In the genomic region with DNA sequence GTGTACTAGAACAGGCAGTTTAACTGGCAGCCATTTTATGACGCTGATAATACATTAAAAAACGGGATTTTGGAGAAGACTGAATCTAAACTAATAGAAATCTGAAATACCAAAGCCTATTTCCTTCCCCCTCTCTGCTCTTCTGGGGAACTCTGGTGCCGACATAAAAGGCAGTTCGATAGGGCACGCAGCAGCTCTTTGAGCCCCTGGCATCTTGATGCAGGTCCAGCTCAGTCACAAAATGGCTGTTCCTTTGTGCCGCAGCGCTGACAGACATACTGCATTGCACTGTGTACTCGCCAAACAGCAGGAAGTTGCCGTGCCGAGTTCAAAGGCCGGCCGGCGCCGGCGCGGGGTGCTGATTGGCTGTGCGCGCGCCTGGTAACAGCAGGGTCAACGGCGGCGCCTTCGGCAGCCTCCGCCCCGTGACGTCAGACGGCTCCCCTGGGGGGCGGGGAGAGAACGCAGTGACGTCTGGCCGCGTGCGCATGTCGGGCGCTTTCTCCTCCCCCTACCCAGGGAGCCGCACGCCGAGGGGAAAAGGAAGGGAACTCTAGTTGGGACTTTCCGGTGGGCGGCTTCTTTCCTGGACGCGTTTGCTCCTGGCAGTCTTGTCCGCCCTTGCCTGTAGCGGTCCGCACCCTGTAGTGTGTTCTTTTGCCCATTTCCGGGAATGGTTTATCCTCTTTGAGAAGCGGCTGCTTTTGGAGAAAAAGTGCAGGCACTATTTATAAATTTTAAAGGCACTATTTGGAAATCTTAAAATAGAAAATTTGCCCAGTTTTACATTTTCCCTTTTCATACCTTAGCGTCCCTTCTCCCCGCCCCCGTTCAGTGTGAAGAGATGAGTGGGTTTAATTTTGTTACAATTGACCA, we compare ENCODE assay signal across 1 cellular context.
TF ChIP-seq lines count a peak whose summit lies in the region.

No MANE protein-coding gene starts in this region.

TF ChIP-seq in WTC11, 78 proteins besides CTCF, POLR2A, EP300 and RAD21 (continued from another document and continues in another):
- TF ChIP-seq, protein P1, sequence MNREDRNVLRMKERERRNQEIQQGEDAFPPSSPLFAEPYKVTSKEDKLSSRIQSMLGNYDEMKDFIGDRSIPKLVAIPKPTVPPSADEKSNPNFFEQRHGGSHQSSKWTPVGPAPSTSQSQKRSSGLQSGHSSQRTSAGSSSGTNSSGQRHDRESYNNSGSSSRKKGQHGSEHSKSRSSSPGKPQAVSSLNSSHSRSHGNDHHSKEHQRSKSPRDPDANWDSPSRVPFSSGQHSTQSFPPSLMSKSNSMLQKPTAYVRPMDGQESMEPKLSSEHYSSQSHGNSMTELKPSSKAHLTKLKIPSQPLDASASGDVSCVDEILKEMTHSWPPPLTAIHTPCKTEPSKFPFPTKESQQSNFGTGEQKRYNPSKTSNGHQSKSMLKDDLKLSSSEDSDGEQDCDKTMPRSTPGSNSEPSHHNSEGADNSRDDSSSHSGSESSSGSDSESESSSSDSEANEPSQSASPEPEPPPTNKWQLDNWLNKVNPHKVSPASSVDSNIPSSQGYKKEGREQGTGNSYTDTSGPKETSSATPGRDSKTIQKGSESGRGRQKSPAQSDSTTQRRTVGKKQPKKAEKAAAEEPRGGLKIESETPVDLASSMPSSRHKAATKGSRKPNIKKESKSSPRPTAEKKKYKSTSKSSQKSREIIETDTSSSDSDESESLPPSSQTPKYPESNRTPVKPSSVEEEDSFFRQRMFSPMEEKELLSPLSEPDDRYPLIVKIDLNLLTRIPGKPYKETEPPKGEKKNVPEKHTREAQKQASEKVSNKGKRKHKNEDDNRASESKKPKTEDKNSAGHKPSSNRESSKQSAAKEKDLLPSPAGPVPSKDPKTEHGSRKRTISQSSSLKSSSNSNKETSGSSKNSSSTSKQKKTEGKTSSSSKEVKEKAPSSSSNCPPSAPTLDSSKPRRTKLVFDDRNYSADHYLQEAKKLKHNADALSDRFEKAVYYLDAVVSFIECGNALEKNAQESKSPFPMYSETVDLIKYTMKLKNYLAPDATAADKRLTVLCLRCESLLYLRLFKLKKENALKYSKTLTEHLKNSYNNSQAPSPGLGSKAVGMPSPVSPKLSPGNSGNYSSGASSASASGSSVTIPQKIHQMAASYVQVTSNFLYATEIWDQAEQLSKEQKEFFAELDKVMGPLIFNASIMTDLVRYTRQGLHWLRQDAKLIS (CRISPR knock-in tag; IDR thresholded peaks at IDR 0.05; ENCODE audit: borderline replicate concordance), result peak; percentile 94
- TF ChIP-seq, protein P2, sequence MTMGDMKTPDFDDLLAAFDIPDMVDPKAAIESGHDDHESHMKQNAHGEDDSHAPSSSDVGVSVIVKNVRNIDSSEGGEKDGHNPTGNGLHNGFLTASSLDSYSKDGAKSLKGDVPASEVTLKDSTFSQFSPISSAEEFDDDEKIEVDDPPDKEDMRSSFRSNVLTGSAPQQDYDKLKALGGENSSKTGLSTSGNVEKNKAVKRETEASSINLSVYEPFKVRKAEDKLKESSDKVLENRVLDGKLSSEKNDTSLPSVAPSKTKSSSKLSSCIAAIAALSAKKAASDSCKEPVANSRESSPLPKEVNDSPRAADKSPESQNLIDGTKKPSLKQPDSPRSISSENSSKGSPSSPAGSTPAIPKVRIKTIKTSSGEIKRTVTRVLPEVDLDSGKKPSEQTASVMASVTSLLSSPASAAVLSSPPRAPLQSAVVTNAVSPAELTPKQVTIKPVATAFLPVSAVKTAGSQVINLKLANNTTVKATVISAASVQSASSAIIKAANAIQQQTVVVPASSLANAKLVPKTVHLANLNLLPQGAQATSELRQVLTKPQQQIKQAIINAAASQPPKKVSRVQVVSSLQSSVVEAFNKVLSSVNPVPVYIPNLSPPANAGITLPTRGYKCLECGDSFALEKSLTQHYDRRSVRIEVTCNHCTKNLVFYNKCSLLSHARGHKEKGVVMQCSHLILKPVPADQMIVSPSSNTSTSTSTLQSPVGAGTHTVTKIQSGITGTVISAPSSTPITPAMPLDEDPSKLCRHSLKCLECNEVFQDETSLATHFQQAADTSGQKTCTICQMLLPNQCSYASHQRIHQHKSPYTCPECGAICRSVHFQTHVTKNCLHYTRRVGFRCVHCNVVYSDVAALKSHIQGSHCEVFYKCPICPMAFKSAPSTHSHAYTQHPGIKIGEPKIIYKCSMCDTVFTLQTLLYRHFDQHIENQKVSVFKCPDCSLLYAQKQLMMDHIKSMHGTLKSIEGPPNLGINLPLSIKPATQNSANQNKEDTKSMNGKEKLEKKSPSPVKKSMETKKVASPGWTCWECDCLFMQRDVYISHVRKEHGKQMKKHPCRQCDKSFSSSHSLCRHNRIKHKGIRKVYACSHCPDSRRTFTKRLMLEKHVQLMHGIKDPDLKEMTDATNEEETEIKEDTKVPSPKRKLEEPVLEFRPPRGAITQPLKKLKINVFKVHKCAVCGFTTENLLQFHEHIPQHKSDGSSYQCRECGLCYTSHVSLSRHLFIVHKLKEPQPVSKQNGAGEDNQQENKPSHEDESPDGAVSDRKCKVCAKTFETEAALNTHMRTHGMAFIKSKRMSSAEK (CRISPR knock-in tag; IDR thresholded peaks at IDR 0.05; ENCODE audit: borderline replicate concordance), result peak; percentile 83
- TF ChIP-seq, protein P3, sequence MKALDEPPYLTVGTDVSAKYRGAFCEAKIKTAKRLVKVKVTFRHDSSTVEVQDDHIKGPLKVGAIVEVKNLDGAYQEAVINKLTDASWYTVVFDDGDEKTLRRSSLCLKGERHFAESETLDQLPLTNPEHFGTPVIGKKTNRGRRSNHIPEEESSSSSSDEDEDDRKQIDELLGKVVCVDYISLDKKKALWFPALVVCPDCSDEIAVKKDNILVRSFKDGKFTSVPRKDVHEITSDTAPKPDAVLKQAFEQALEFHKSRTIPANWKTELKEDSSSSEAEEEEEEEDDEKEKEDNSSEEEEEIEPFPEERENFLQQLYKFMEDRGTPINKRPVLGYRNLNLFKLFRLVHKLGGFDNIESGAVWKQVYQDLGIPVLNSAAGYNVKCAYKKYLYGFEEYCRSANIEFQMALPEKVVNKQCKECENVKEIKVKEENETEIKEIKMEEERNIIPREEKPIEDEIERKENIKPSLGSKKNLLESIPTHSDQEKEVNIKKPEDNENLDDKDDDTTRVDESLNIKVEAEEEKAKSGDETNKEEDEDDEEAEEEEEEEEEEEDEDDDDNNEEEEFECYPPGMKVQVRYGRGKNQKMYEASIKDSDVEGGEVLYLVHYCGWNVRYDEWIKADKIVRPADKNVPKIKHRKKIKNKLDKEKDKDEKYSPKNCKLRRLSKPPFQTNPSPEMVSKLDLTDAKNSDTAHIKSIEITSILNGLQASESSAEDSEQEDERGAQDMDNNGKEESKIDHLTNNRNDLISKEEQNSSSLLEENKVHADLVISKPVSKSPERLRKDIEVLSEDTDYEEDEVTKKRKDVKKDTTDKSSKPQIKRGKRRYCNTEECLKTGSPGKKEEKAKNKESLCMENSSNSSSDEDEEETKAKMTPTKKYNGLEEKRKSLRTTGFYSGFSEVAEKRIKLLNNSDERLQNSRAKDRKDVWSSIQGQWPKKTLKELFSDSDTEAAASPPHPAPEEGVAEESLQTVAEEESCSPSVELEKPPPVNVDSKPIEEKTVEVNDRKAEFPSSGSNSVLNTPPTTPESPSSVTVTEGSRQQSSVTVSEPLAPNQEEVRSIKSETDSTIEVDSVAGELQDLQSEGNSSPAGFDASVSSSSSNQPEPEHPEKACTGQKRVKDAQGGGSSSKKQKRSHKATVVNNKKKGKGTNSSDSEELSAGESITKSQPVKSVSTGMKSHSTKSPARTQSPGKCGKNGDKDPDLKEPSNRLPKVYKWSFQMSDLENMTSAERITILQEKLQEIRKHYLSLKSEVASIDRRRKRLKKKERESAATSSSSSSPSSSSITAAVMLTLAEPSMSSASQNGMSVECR (CRISPR knock-in tag; IDR thresholded peaks at IDR 0.05; ENCODE audit: borderline replicate concordance), result peak; percentile 47; the same call in 1 of the 2 replicates
- TF ChIP-seq, protein P4, sequence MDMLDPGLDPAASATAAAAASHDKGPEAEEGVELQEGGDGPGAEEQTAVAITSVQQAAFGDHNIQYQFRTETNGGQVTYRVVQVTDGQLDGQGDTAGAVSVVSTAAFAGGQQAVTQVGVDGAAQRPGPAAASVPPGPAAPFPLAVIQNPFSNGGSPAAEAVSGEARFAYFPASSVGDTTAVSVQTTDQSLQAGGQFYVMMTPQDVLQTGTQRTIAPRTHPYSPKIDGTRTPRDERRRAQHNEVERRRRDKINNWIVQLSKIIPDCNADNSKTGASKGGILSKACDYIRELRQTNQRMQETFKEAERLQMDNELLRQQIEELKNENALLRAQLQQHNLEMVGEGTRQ (CRISPR knock-in tag; IDR thresholded peaks at IDR 0.05), result peak; percentile 65
- TF ChIP-seq, protein P5, sequence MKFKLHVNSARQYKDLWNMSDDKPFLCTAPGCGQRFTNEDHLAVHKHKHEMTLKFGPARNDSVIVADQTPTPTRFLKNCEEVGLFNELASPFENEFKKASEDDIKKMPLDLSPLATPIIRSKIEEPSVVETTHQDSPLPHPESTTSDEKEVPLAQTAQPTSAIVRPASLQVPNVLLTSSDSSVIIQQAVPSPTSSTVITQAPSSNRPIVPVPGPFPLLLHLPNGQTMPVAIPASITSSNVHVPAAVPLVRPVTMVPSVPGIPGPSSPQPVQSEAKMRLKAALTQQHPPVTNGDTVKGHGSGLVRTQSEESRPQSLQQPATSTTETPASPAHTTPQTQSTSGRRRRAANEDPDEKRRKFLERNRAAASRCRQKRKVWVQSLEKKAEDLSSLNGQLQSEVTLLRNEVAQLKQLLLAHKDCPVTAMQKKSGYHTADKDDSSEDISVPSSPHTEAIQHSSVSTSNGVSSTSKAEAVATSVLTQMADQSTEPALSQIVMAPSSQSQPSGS (CRISPR knock-in tag; IDR thresholded peaks at IDR 0.05; ENCODE audit: borderline replicate concordance, low read depth), result no peak
- TF ChIP-seq GRHL2 (CRISPR knock-in tag; IDR thresholded peaks at IDR 0.05; ENCODE audit: insufficient replicate concordance, severe bottlenecking) (no peak), GTF2I (CRISPR knock-in tag; conservative IDR thresholded peaks at IDR 0.05) (no peak), ZNF138 (CRISPR knock-in tag; conservative IDR thresholded peaks at IDR 0.05) (peak; percentile 90; the same call in 1 of the 2 replicates), GABPB1 (CRISPR knock-in tag; IDR thresholded peaks at IDR 0.05) (peak; percentile 78), KAT7 (CRISPR knock-in tag; IDR thresholded peaks at IDR 0.05; ENCODE audit: borderline replicate concordance) (no peak), NFE2L1 (CRISPR knock-in tag; IDR thresholded peaks at IDR 0.05) (no peak), ZNF219 (CRISPR knock-in tag; IDR thresholded peaks at IDR 0.05; ENCODE audit: borderline replicate concordance) (no peak), CREM (CRISPR knock-in tag; IDR thresholded peaks at IDR 0.05) (peak; percentile 96), SMAD4 (CRISPR knock-in tag; IDR thresholded peaks at IDR 0.05) (no peak), TEAD1 (CRISPR knock-in tag; IDR thresholded peaks at IDR 0.05) (peak; percentile 62; the same call in 1 of the 2 replicates), PRRX2 (CRISPR knock-in tag; IDR thresholded peaks at IDR 0.05) (peak; percentile 96), FOXK1 (CRISPR knock-in tag; IDR thresholded peaks at IDR 0.05) (peak; percentile 98)
- TF ChIP-seq, protein P6, sequence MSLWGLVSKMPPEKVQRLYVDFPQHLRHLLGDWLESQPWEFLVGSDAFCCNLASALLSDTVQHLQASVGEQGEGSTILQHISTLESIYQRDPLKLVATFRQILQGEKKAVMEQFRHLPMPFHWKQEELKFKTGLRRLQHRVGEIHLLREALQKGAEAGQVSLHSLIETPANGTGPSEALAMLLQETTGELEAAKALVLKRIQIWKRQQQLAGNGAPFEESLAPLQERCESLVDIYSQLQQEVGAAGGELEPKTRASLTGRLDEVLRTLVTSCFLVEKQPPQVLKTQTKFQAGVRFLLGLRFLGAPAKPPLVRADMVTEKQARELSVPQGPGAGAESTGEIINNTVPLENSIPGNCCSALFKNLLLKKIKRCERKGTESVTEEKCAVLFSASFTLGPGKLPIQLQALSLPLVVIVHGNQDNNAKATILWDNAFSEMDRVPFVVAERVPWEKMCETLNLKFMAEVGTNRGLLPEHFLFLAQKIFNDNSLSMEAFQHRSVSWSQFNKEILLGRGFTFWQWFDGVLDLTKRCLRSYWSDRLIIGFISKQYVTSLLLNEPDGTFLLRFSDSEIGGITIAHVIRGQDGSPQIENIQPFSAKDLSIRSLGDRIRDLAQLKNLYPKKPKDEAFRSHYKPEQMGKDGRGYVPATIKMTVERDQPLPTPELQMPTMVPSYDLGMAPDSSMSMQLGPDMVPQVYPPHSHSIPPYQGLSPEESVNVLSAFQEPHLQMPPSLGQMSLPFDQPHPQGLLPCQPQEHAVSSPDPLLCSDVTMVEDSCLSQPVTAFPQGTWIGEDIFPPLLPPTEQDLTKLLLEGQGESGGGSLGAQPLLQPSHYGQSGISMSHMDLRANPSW (CRISPR knock-in tag; conservative IDR thresholded peaks at IDR 0.05; ENCODE audit: low read depth), result no peak
- TF ChIP-seq, protein P7, sequence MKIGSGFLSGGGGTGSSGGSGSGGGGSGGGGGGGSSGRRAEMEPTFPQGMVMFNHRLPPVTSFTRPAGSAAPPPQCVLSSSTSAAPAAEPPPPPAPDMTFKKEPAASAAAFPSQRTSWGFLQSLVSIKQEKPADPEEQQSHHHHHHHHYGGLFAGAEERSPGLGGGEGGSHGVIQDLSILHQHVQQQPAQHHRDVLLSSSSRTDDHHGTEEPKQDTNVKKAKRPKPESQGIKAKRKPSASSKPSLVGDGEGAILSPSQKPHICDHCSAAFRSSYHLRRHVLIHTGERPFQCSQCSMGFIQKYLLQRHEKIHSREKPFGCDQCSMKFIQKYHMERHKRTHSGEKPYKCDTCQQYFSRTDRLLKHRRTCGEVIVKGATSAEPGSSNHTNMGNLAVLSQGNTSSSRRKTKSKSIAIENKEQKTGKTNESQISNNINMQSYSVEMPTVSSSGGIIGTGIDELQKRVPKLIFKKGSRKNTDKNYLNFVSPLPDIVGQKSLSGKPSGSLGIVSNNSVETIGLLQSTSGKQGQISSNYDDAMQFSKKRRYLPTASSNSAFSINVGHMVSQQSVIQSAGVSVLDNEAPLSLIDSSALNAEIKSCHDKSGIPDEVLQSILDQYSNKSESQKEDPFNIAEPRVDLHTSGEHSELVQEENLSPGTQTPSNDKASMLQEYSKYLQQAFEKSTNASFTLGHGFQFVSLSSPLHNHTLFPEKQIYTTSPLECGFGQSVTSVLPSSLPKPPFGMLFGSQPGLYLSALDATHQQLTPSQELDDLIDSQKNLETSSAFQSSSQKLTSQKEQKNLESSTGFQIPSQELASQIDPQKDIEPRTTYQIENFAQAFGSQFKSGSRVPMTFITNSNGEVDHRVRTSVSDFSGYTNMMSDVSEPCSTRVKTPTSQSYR (CRISPR knock-in tag; IDR thresholded peaks at IDR 0.05), result peak; percentile 87; the same call in 1 of the 2 replicates
- TF ChIP-seq, protein P8, sequence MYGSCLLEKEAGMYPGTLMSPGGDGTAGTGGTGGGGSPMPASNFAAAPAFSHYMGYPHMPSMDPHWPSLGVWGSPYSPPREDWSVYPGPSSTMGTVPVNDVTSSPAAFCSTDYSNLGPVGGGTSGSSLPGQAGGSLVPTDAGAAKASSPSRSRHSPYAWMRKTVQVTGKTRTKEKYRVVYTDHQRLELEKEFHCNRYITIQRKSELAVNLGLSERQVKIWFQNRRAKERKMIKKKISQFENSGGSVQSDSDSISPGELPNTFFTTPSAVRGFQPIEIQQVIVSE (CRISPR knock-in tag; IDR thresholded peaks at IDR 0.05; ENCODE audit: borderline replicate concordance), result peak; percentile 61; the same call in 1 of the 2 replicates
- TF ChIP-seq, protein P9, sequence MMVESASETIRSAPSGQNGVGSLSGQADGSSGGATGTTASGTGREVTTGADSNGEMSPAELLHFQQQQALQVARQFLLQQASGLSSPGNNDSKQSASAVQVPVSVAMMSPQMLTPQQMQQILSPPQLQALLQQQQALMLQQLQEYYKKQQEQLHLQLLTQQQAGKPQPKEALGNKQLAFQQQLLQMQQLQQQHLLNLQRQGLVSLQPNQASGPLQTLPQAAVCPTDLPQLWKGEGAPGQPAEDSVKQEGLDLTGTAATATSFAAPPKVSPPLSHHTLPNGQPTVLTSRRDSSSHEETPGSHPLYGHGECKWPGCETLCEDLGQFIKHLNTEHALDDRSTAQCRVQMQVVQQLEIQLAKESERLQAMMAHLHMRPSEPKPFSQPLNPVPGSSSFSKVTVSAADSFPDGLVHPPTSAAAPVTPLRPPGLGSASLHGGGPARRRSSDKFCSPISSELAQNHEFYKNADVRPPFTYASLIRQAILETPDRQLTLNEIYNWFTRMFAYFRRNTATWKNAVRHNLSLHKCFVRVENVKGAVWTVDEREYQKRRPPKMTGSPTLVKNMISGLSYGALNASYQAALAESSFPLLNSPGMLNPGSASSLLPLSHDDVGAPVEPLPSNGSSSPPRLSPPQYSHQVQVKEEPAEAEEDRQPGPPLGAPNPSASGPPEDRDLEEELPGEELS (CRISPR knock-in tag; IDR thresholded peaks at IDR 0.05), result 0 out of 2 replicates have a peak, but pooled peaks have one; percentile 53
